In the genomic region with DNA sequence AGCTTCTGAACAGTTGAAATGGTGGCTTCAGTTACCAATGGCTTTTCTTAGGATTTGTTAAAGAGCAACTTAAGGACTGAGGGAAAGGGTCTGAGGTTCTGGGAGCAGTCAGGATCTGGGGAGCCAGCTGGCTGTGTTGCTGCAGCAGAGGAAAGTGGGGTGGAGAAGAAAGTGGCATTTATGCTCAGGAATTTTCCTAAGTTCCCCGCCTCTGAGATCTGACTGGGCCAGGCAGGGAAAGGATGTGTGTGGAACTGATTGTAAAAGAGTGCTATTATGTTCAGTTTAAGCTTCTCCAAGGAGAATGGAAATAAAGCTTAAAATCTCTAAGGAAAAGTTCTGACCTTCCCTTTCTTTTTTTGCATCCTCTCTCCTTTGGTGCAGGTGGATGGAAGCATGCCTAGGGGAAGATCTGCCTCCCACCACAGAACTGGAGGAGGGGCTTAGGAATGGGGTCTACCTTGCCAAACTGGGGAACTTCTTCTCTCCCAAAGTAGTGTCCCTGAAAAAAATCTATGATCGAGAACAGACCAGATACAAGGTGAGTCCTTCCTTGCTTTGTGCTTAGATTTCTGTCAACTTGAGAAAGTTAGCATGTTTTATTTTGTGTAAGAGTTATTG, we compare ENCODE assay signal across 1 cellular context.
TF ChIP-seq lines count a peak whose summit lies in the region.

No MANE protein-coding gene starts in this region.

TF ChIP-seq in HepG2, 621 proteins besides CTCF, POLR2A, EP300 and RAD21:
- TF ChIP-seq, protein P1, sequence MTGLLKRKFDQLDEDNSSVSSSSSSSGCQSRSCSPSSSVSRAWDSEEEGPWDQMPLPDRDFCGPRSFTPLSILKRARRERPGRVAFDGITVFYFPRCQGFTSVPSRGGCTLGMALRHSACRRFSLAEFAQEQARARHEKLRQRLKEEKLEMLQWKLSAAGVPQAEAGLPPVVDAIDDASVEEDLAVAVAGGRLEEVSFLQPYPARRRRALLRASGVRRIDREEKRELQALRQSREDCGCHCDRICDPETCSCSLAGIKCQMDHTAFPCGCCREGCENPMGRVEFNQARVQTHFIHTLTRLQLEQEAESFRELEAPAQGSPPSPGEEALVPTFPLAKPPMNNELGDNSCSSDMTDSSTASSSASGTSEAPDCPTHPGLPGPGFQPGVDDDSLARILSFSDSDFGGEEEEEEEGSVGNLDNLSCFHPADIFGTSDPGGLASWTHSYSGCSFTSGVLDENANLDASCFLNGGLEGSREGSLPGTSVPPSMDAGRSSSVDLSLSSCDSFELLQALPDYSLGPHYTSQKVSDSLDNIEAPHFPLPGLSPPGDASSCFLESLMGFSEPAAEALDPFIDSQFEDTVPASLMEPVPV (CRISPR knock-in tag; IDR thresholded peaks at IDR 0.05) = no peak
- TF ChIP-seq, protein P2, sequence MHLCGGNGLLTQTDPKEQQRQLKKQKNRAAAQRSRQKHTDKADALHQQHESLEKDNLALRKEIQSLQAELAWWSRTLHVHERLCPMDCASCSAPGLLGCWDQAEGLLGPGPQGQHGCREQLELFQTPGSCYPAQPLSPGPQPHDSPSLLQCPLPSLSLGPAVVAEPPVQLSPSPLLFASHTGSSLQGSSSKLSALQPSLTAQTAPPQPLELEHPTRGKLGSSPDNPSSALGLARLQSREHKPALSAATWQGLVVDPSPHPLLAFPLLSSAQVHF (CRISPR knock-in tag; IDR thresholded peaks at IDR 0.05) = no peak
- TF ChIP-seq PCBP2 (optimal IDR thresholded peaks at IDR 0.05; ENCODE audit: low read depth, low read length, poor library complexity, severe bottlenecking) (no peak), FOSL1 (CRISPR knock-in tag; IDR thresholded peaks at IDR 0.05; ENCODE audit: borderline replicate concordance) (no peak), SMARCE1 (IDR thresholded peaks at IDR 0.05; ENCODE audit: borderline replicate concordance) (no peak), DNMT1 (CRISPR knock-in tag; IDR thresholded peaks at IDR 0.05) (no peak), NR2C2 (CRISPR knock-in tag; IDR thresholded peaks at IDR 0.05; ENCODE audit: borderline replicate concordance) (no peak), ZNF205 (CRISPR knock-in tag; IDR thresholded peaks at IDR 0.05) (no peak), CCAR2 (optimal IDR thresholded peaks at IDR 0.05; ENCODE audit: low read depth, low read length) (no peak), WIZ (CRISPR knock-in tag; IDR thresholded peaks at IDR 0.05) (no peak), NCOA2 (CRISPR knock-in tag; IDR thresholded peaks at IDR 0.05) (no peak), ZNF790 (CRISPR knock-in tag; IDR thresholded peaks at IDR 0.05; ENCODE audit: borderline replicate concordance) (no peak), ZSCAN31 (CRISPR knock-in tag; IDR thresholded peaks at IDR 0.05; ENCODE audit: low read depth) (no peak), ZNF354B (CRISPR knock-in tag; IDR thresholded peaks at IDR 0.05) (no peak), KDM5A (IDR thresholded peaks at IDR 0.05; ENCODE audit: borderline replicate concordance, low read length) (no peak), ZNF781 (CRISPR knock-in tag; IDR thresholded peaks at IDR 0.05; ENCODE audit: borderline replicate concordance, not compliant biosample characterization) (no peak), RARA (CRISPR knock-in tag; IDR thresholded peaks at IDR 0.05) (no peak), HNRNPLL (IDR thresholded peaks at IDR 0.05; ENCODE audit: low read depth, low read length, poor library complexity, severe bottlenecking) (no peak)
- TF ChIP-seq, protein P3, sequence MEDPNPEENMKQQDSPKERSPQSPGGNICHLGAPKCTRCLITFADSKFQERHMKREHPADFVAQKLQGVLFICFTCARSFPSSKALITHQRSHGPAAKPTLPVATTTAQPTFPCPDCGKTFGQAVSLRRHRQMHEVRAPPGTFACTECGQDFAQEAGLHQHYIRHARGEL (CRISPR knock-in tag; IDR thresholded peaks at IDR 0.05) = no peak
- TF ChIP-seq, protein P4, sequence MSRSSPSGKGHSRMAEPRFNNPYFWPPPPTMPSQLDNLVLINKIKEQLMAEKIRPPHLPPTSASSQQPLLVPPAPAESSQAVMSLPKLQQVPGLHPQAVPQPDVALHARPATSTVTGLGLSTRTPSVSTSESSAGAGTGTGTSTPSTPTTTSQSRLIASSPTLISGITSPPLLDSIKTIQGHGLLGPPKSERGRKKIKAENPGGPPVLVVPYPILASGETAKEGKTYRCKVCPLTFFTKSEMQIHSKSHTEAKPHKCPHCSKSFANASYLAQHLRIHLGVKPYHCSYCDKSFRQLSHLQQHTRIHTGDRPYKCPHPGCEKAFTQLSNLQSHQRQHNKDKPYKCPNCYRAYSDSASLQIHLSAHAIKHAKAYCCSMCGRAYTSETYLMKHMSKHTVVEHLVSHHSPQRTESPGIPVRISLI (CRISPR knock-in tag; IDR thresholded peaks at IDR 0.05; ENCODE audit: borderline replicate concordance) = no peak
